ENCODE assay signal across 11 cellular contexts in genomic region chr5:8508196-8508595, GRCh38.
"Had no signal": no experiment of that assay in that cellular context is flagged by ENCODE, and none has a peak within 500 bp of the region (broad histone marks: within the 10 kb centered on the region; RNA-seq: fewer than 3 reads in every experiment).

No MANE protein-coding gene starts in this region.

- H3K9me3 ChIP-seq: gastrocnemius medialis, tibial artery had no signal

- H3K27me3 ChIP-seq: gastrocnemius medialis, heart left ventricle, tibial artery had no signal

- DNase-seq: activated CD4-positive, alpha-beta T cell treated with anti-CD3 and anti-CD28 coated beads, Interleukin-2, amount 50 U/mL, for 4 hours; activated gamma-delta T cell treated with Interleukin-2 at 50 U/mL for 16 hours; activated T-cell treated with anti-CD3 and anti-CD28 coated beads for 4 hours; gastrocnemius medialis; heart left ventricle; kidney glomerular epithelial cell; left ventricle myocardium inferior; stimulated activated CD4-positive, alpha-beta T cell treated with anti-CD3 and anti-CD28 coated beads, Interleukin-2, amount 100 ng/mL, for 24 hours; stimulated activated naive CD8-positive, alpha-beta T cell treated with anti-CD3 and anti-CD28 coated beads, Interleukin-15, Interleukin-2, amounts not matched to agents 100 U/mL and 50 U/mL, for 24 hours; substantia nigra; tibial artery had no signal

- H3K36me3 ChIP-seq: gastrocnemius medialis, heart left ventricle, left ventricle myocardium inferior, tibial artery had no signal

- H3K27ac ChIP-seq: gastrocnemius medialis, heart left ventricle, left ventricle myocardium inferior, tibial artery had no signal

- H3K4me1 ChIP-seq: gastrocnemius medialis, heart left ventricle, left ventricle myocardium inferior, tibial artery had no signal

- H3K4me3 ChIP-seq: gastrocnemius medialis, heart left ventricle, left ventricle myocardium inferior, tibial artery had no signal
